15 cellular contexts compared by ENCODE assay signal in genomic region chr6:73649783-73650182, GRCh38. TPM values are rescaled to one million over a fixed set of nuclear protein-coding genes. Genes with fewer than 3 reads are reported as not detected.
DNase-seq lines count a peak whose midpoint lies in the region; ATAC-seq and TF ChIP-seq lines count a peak whose summit lies in the region.
"Had no signal": no experiment of that assay in that cellular context is flagged by ENCODE, and none has a peak within 500 bp of the region (broad histone marks: within the 10 kb centered on the region; RNA-seq: fewer than 3 reads in every experiment).

No MANE protein-coding gene starts in this region.

- DNase-seq in activated naive CD8-positive, alpha-beta T cell treated with anti-CD3 and anti-CD28 coated beads for 36 hours: no peak
- DNase-seq in type B pancreatic cell (ENCODE audit: extremely low spot score, unreplicated experiment): no peak
- no peak for DNase-seq in DMS79 treated with DMSO at 0.1 percent for 48 hours (lab: John Stamatoyannopoulos, UW)
- DNase-seq in stimulated activated naive CD4-positive, alpha-beta T cell treated with Interleukin-2 at 50 U/mL for 16 hours (lab: John Stamatoyannopoulos, UW): no peak
- DNase-seq: 8988T; Caco-2; CD4-positive, CD25-positive, alpha-beta regulatory T cell; GDM1; H9 had no signal

- no peaks in the 10 kb centered on the region for H3K9me3 Mint-ChIP-seq in activated naive CD8-positive, alpha-beta T cell (ENCODE audit: low read depth)
- H3K9me3 Mint-ChIP-seq in activated naive CD8-positive, alpha-beta T cell treated with anti-CD3 and anti-CD28 coated beads for 36 hours: no peaks in the 10 kb centered on the region
- no peaks in the 10 kb centered on the region for H3K9me3 Mint-ChIP-seq in activated T-helper 17 cell treated with anti-CD3 and anti-CD28 coated beads, Interleukin-2, amount 50 U/mL, for 72 hours
- no peaks in the 10 kb centered on the region for H3K9me3 Mint-ChIP-seq in nephron
- H3K9me3 Mint-ChIP-seq in type B pancreatic cell: no peaks in the 10 kb centered on the region
- H3K9me3 Mint-ChIP-seq: CD4-positive, CD25-positive, alpha-beta regulatory T cell; H9 had no signal

- peaks cover 6% of the 10 kb centered on the region for H3K36me3 Mint-ChIP-seq in activated naive CD8-positive, alpha-beta T cell
- H3K36me3 Mint-ChIP-seq in activated naive CD8-positive, alpha-beta T cell treated with anti-CD3 and anti-CD28 coated beads for 36 hours: peaks cover 3% of the 10 kb centered on the region
- peaks cover 15% of the 10 kb centered on the region for H3K36me3 Mint-ChIP-seq in activated T-helper 17 cell treated with anti-CD3 and anti-CD28 coated beads, Interleukin-2, amount 50 U/mL, for 72 hours (ENCODE audit: low read depth)
- H3K36me3 Mint-ChIP-seq in nephron (ENCODE audit: low read depth) (peaks cover 5% of the 10 kb centered on the region), type B pancreatic cell (peaks cover 4% of the 10 kb centered on the region)

- no peaks in the 10 kb centered on the region for H3K27me3 Mint-ChIP-seq in activated naive CD8-positive, alpha-beta T cell
- H3K27me3 Mint-ChIP-seq in activated naive CD8-positive, alpha-beta T cell treated with anti-CD3 and anti-CD28 coated beads for 36 hours: no peaks in the 10 kb centered on the region
- no peaks in the 10 kb centered on the region for H3K27me3 Mint-ChIP-seq in activated T-helper 17 cell treated with anti-CD3 and anti-CD28 coated beads, Interleukin-2, amount 50 U/mL, for 72 hours
- H3K27me3 Mint-ChIP-seq in nephron (ENCODE audit: low read depth) (no peaks in the 10 kb centered on the region), type B pancreatic cell (no peaks in the 10 kb centered on the region)
- H3K27me3 Mint-ChIP-seq: B cell; CD4-positive, CD25-positive, alpha-beta regulatory T cell had no signal

- peak overlapping the region; percentile 46 for H3K27ac Mint-ChIP-seq in activated naive CD8-positive, alpha-beta T cell
- no peak overlapping the region for H3K27ac Mint-ChIP-seq in activated naive CD8-positive, alpha-beta T cell treated with anti-CD3 and anti-CD28 coated beads for 36 hours
- peak overlapping the region; percentile 4 for H3K27ac Mint-ChIP-seq in activated T-helper 17 cell treated with anti-CD3 and anti-CD28 coated beads, Interleukin-2, amount 50 U/mL, for 72 hours
- H3K27ac Mint-ChIP-seq in nephron (no peak overlapping the region), type B pancreatic cell (no peak overlapping the region)
- H3K27ac Mint-ChIP-seq: B cell; CD4-positive, CD25-positive, alpha-beta regulatory T cell had no signal

- TF ChIP-seq CTCF in nephron (IDR thresholded peaks at IDR 0.05; ENCODE audit: unreplicated experiment in 3 of 3) (no peak), type B pancreatic cell (conservative IDR thresholded peaks at IDR 0.05) (no peak)

- peaks cover 35% of the 10 kb centered on the region for H3K4me1 Mint-ChIP-seq in activated naive CD8-positive, alpha-beta T cell (ENCODE audit: low read depth)
- peaks cover 17% of the 10 kb centered on the region for H3K4me1 Mint-ChIP-seq in activated naive CD8-positive, alpha-beta T cell treated with anti-CD3 and anti-CD28 coated beads for 36 hours
- peaks cover 8% of the 10 kb centered on the region for H3K4me1 Mint-ChIP-seq in activated T-helper 17 cell treated with anti-CD3 and anti-CD28 coated beads, Interleukin-2, amount 50 U/mL, for 72 hours
- H3K4me1 Mint-ChIP-seq in nephron (peaks cover 58% of the 10 kb centered on the region), type B pancreatic cell (ENCODE audit: unreplicated experiment) (peaks cover 10% of the 10 kb centered on the region)

- ATAC-seq in activated T-helper 17 cell treated with anti-CD3 and anti-CD28 coated beads, Interleukin-2, amount 50 U/mL, for 72 hours (replicated peaks): no peak
- ATAC-seq in GM18858 (IDR thresholded peaks at IDR 0.05; ENCODE audit: unreplicated experiment): no peak

- no peak overlapping the region for H3K4me3 Mint-ChIP-seq in activated naive CD8-positive, alpha-beta T cell
- no peak overlapping the region for H3K4me3 Mint-ChIP-seq in activated naive CD8-positive, alpha-beta T cell treated with anti-CD3 and anti-CD28 coated beads for 36 hours
- H3K4me3 Mint-ChIP-seq in activated T-helper 17 cell treated with anti-CD3 and anti-CD28 coated beads, Interleukin-2, amount 50 U/mL, for 72 hours: no peak overlapping the region
- H3K4me3 Mint-ChIP-seq in nephron (peak overlapping the region in 2 of 3 experiments; percentile 35 to 72), type B pancreatic cell (peak overlapping the region; percentile 24)
- H3K4me3 Mint-ChIP-seq: B cell, H9 had no signal

RNA-seq across cellular contexts. Expression of gene SLC17A5, which starts 4.0 kb away (rescaled TPM):
- total RNA-seq in activated naive CD8-positive, alpha-beta T cell treated with anti-CD3 and anti-CD28 coated beads for 36 hours: 1 to 10 TPM; 3.1 to 4.1 TPM
- 1 to 10 TPM; 4.8 to 6.4 TPM for total RNA-seq in activated T-helper 17 cell treated with anti-CD3 and anti-CD28 coated beads, Interleukin-2, amount 50 U/mL, for 72 hours
- 9.7 and 17.8 TPM in 2 replicates for total RNA-seq in type B pancreatic cell (ENCODE audit: low replicate concordance)

RNA-seq across cellular contexts. Expression of gene CD109, which starts 46.2 kb away (rescaled TPM):
- total RNA-seq in activated naive CD8-positive, alpha-beta T cell treated with anti-CD3 and anti-CD28 coated beads for 36 hours: 10 to 100 TPM; 12.2 to 12.4 TPM
- 10 to 100 TPM; 10.4 to 21.5 TPM for total RNA-seq in activated T-helper 17 cell treated with anti-CD3 and anti-CD28 coated beads, Interleukin-2, amount 50 U/mL, for 72 hours
- total RNA-seq in type B pancreatic cell (ENCODE audit: low replicate concordance): 1.3 and 1.5 TPM in 2 replicates
- total RNA-seq: HT-29 had no signal

Comparison
In these comparisons a context has a peak if more than half of its experiments do, and no peak if none do; other contexts are left out.
1. H3K27ac Mint-ChIP-seq: peak in activated naive CD8-positive, alpha-beta T cell (single experiment) and activated T-helper 17 cell treated with anti-CD3 and anti-CD28 coated beads, Interleukin-2, amount 50 U/mL, for 72 hours (single experiment); none in activated naive CD8-positive, alpha-beta T cell treated with anti-CD3 and anti-CD28 coated beads for 36 hours (single experiment), nephron (0 of 3) and type B pancreatic cell (single experiment).
2. H3K4me3 Mint-ChIP-seq: peak in nephron (2 of 3) and type B pancreatic cell (single experiment); none in activated naive CD8-positive, alpha-beta T cell (single experiment), activated naive CD8-positive, alpha-beta T cell treated with anti-CD3 and anti-CD28 coated beads for 36 hours (single experiment) and activated T-helper 17 cell treated with anti-CD3 and anti-CD28 coated beads, Interleukin-2, amount 50 U/mL, for 72 hours (single experiment).